In genomic region chr10:31090894-31091607, GRCh38 we compare ENCODE assay signal across 1 cellular context.
TF ChIP-seq lines count a peak whose summit lies in the region.

No MANE protein-coding gene starts in this region.

TF ChIP-seq in K562, 482 proteins besides CTCF, POLR2A, EP300 and RAD21 (continued from another document):
- TF ChIP-seq FOXA3 (CRISPR knock-in tag; conservative IDR thresholded peaks at IDR 0.05 in 1 of 2, IDR thresholded peaks at IDR 0.05 in 1 of 2) (no peak), KDM1A (IDR thresholded peaks at IDR 0.05) (no peak), RBFOX2 (IDR thresholded peaks at IDR 0.05; ENCODE audit: low read depth, low read length) (no peak), PTRF (tag; IDR thresholded peaks at IDR 0.05) (no peak), ZNF184 (CRISPR knock-in tag; IDR thresholded peaks at IDR 0.05) (no peak)
